In genomic region chr7:98323597-98324322, GRCh38 we compare ENCODE assay signal across 2 cellular contexts.
TF ChIP-seq lines count a peak whose summit lies in the region.

No MANE protein-coding gene starts in this region.

TF ChIP-seq in H1, 55 proteins besides CTCF, POLR2A, EP300 and RAD21 (continues in another document):
- TF ChIP-seq GTF2F1 (IDR thresholded peaks at IDR 0.05; ENCODE audit: borderline replicate concordance, low read depth, low read length) (no peak; the same call in 1 of the 2 replicates), TCF12 (IDR thresholded peaks at IDR 0.05; ENCODE audit: low read depth, low read length) (peak; percentile 98), SP4 (IDR thresholded peaks at IDR 0.05; ENCODE audit: low read length) (peak; percentile 45; the same call in 1 of the 2 replicates), POU5F1 (IDR thresholded peaks at IDR 0.05; ENCODE audit: low read depth, low read length) (no peak), MAFK (IDR thresholded peaks at IDR 0.05; ENCODE audit: low read depth, low read length) (no peak), FOSL1 (IDR thresholded peaks at IDR 0.05; ENCODE audit: insufficient read depth, low read depth, low read length) (no peak), POLR2AphosphoS5 (IDR thresholded peaks at IDR 0.05; ENCODE audit: low read depth, low read length) (peak; percentile 76; the same call in 1 of the 2 replicates), CEBPB (IDR thresholded peaks at IDR 0.05; ENCODE audit: low read depth, low read length) (peak; percentile 5; the same call in 1 of the 2 replicates), SRF (IDR thresholded peaks at IDR 0.05; ENCODE audit: low read depth, low read length) (no peak), MAX (IDR thresholded peaks at IDR 0.05) (peak; percentile 86), JUN (IDR thresholded peaks at IDR 0.05; ENCODE audit: low read depth, low read length) (no peak), EZH2 (IDR thresholded peaks at IDR 0.05; ENCODE audit: low read depth, low read length, severe bottlenecking) (no peak), SIRT6 (IDR thresholded peaks at IDR 0.05; ENCODE audit: low read length) (no peak), SP1 (IDR thresholded peaks at IDR 0.05; ENCODE audit: low read depth, low read length) (peak; percentile 27; the same call in 1 of the 2 replicates), CBX5 (IDR thresholded peaks at IDR 0.05; ENCODE audit: low read depth, low read length) (no peak), JUND (IDR thresholded peaks at IDR 0.05; ENCODE audit: low read length) (no peak), HDAC6 (IDR thresholded peaks at IDR 0.05; ENCODE audit: low read depth, low read length) (no peak), RXRA (IDR thresholded peaks at IDR 0.05; ENCODE audit: insufficient read depth, low read depth, low read length) (no peak), ZNF274 (IDR thresholded peaks at IDR 0.05; ENCODE audit: borderline replicate concordance, extremely low read depth, low read length) (no peak), RBBP5 (IDR thresholded peaks at IDR 0.05; ENCODE audit: borderline replicate concordance, low read depth, low read length) (no peak; the same call in 1 of the 2 replicates), CTBP2 (IDR thresholded peaks at IDR 0.05; ENCODE audit: borderline replicate concordance, insufficient read depth, insufficient read length, low read length) (peak; percentile 87), E2F6 (IDR thresholded peaks at IDR 0.05) (no peak), TEAD4 (IDR thresholded peaks at IDR 0.05; ENCODE audit: low read depth, low read length) (peak; percentile 95)

TF ChIP-seq in GM12891, 5 proteins besides CTCF, POLR2A, EP300 and RAD21:
- no peak for TF ChIP-seq SPI1 (IDR thresholded peaks at IDR 0.05; ENCODE audit: low read depth, low read length)
- TF ChIP-seq POLR2AphosphoS5 (IDR thresholded peaks at IDR 0.05; ENCODE audit: low read depth, low read length): no peak
- no peak for TF ChIP-seq POU2F2 (IDR thresholded peaks at IDR 0.05; ENCODE audit: low read depth, low read length)
- no peak for TF ChIP-seq TAF1 (IDR thresholded peaks at IDR 0.05; ENCODE audit: low read depth, low read length)
- no peak for TF ChIP-seq PAX5 (IDR thresholded peaks at IDR 0.05; ENCODE audit: insufficient read depth, low read length, severe bottlenecking)
TF ChIP-seq in GM12891: peak in this region for 0.
